ENCODE assay signal across 9 cellular contexts in the genomic region with DNA sequence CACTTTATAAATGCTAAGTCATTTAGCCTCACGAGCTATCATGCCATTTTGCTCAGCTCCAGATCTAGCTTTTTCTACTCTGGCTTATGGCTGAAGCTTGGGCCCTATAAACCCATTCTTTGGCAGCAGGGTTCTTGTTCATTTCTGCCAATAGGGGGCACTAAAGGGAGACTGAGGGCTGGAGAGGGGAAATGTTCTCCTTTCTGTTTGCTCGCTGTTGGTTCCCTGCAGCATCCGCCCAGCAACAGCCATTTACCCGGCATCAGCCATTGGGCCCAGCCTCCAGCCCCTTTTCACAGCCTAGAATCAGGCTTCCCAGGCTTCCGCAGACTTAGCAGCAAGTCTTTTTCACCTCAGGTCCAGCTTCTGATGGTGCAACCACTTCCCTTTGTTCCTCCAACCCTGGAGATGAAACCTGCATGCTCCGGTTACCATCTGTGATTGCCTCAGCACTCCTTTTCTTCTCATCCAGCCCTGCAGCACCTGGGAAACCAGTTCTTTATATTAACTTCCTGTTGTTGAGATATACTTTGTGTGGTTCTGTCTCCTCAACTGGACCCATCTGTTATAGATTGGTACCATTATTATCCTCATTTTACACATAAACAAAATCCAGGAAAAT. TPM values are rescaled to one million over a fixed set of nuclear protein-coding genes. Genes with fewer than 3 reads are reported as not detected.
DNase-seq lines count a peak whose midpoint lies in the region; ATAC-seq and TF ChIP-seq lines count a peak whose summit lies in the region.
"Had no signal": no experiment of that assay in that cellular context is flagged by ENCODE, and none has a peak within 500 bp of the region (broad histone marks: within the 10 kb centered on the region; RNA-seq: fewer than 3 reads in every experiment).

No MANE protein-coding gene starts in this region.

- ATAC-seq in heart left ventricle (no peak), GM18520 (IDR thresholded peaks at IDR 0.05; ENCODE audit: unreplicated experiment) (no peak)

- peak; percentile 43 for TF ChIP-seq CTCF in GM12864 (IDR thresholded peaks at IDR 0.05; ENCODE audit: low read depth, low read length, missing control alignments)
- TF ChIP-seq CTCF in fibroblast of villous mesenchyme (IDR thresholded peaks at IDR 0.05; ENCODE audit: insufficient read depth, low read depth, low read length): peak; percentile 45
- TF ChIP-seq CTCF in heart left ventricle (IDR thresholded peaks at IDR 0.05): peak in 6 of 12 donors; percentile 10 to 31 (median 23)

- 93 to 98% (median 94%) methylated on average over 6 of the region's 6 CpGs for WGBS in heart left ventricle, 4 donors

- H3K27ac Mint-ChIP-seq in activated CD4-positive, alpha-beta memory T cell treated with anti-CD3 and anti-CD28 coated beads for 36 hours: no peak overlapping the region

- H3K36me3 ChIP-seq in NT2/D1 (ENCODE audit: insufficient read depth, insufficient read length, low read length) (no peaks in the 10 kb centered on the region), heart left ventricle (no peaks in the 10 kb centered on the region)

- H3K9me3 Mint-ChIP-seq in activated CD4-positive, alpha-beta memory T cell treated with anti-CD3 and anti-CD28 coated beads for 36 hours: no peaks in the 10 kb centered on the region

- H3K36me3 Mint-ChIP-seq in activated CD4-positive, alpha-beta memory T cell treated with anti-CD3 and anti-CD28 coated beads for 36 hours: no peaks in the 10 kb centered on the region

- intact Hi-C loops in activated CD4-positive, alpha-beta memory T cell treated with anti-CD3 and anti-CD28 coated beads for 36 hours (cut with micrococcal nuclease): loop anchor here (1.0 kb wide), 1 partner anchor 142 kb away; no protein-coding TSS in a partner anchor
- intact Hi-C loops in heart left ventricle (cut with DNase I): loop anchor here in 5 of 10 donors (5.0 to 10.0 kb wide), 4 partner anchors 66 to 222 kb away; partner anchors contain the start of gene PRSS23 (in 1 of the 5)

- TF ChIP-seq POLR2A in heart left ventricle (IDR thresholded peaks at IDR 0.05): no peak

- H3K27me3 Mint-ChIP-seq in activated CD4-positive, alpha-beta memory T cell treated with anti-CD3 and anti-CD28 coated beads for 36 hours: peaks cover 2% of the 10 kb centered on the region

- H3K4me1 ChIP-seq in NT2/D1 (ENCODE audit: insufficient read depth, insufficient read length): peaks cover 4% of the 10 kb centered on the region
- H3K4me1 ChIP-seq in heart left ventricle: peaks cover 0 to 45% (median 19%) of the 10 kb centered on the region in 12 donors

- POLR2A ChIA-PET in activated CD4-positive, alpha-beta memory T cell treated with anti-CD3 and anti-CD28 coated beads for 36 hours (lab: Charles Lee): no interaction called here

- CTCF ChIA-PET in activated CD4-positive, alpha-beta memory T cell treated with anti-CD3 and anti-CD28 coated beads for 36 hours (lab: Charles Lee): interaction anchor here (1.3 kb wide), 1 partner anchor 139 kb away, joined by 3 read pairs; no protein-coding TSS in a partner anchor

- no peak overlapping the region for H3K9ac ChIP-seq in NT2/D1 (ENCODE audit: insufficient read length, low read depth)

- DNase-seq in 8988T (peak; percentile 37), GM12864 (ENCODE audit: low read depth) (no peak), NT2/D1 (ENCODE audit: low read depth, low spot score) (peak; percentile 32), fibroblast of villous mesenchyme (ENCODE audit: low read depth) (no peak), heart left ventricle (no peak), GF-D8 (lab: John Stamatoyannopoulos, UW) (no peak)
- DNase-seq in activated CD4-positive, alpha-beta memory T cell treated with anti-CD3 and anti-CD28 coated beads for 36 hours: no peak
- DNase-seq: NCI-H1105 had no signal

- H3K4me1 Mint-ChIP-seq in activated CD4-positive, alpha-beta memory T cell treated with anti-CD3 and anti-CD28 coated beads for 36 hours (ENCODE audit: low read depth): peaks cover 3% of the 10 kb centered on the region

- H3K27ac ChIP-seq in heart left ventricle: peak overlapping the region in 1 of 12 donors; percentile 27

- H3K4me3 ChIP-seq in GM12864 (ENCODE audit: low read depth, low read length): no peak overlapping the region
- H3K4me3 ChIP-seq in NT2/D1 (ENCODE audit: insufficient read length, low read depth): no peak overlapping the region
- no peak overlapping the region for H3K4me3 ChIP-seq in fibroblast of villous mesenchyme (ENCODE audit: low read depth, low read length)
- no peak overlapping the region for H3K4me3 ChIP-seq in heart left ventricle

- no peak overlapping the region for H3K4me3 Mint-ChIP-seq in activated CD4-positive, alpha-beta memory T cell treated with anti-CD3 and anti-CD28 coated beads for 36 hours

- H3K9me3 ChIP-seq in NT2/D1 (ENCODE audit: insufficient read depth, low read length) (no peaks in the 10 kb centered on the region), heart left ventricle (no peaks in the 10 kb centered on the region)

- peaks cover 48% of the 10 kb centered on the region for H3K27me3 ChIP-seq in NT2/D1 (ENCODE audit: insufficient read depth, insufficient read length)
- H3K27me3 ChIP-seq in heart left ventricle: no peaks in the 10 kb centered on the region

RNA-seq across cellular contexts. Expression of gene ME3, which starts 4.2 kb away (rescaled TPM):
- total RNA-seq in fibroblast of villous mesenchyme (19.9 and 27.4 TPM in 2 replicates), heart left ventricle (10 to 100 TPM; 26.6 to 51.5 (median 33.5) TPM)
- total RNA-seq in activated CD4-positive, alpha-beta memory T cell treated with anti-CD3 and anti-CD28 coated beads for 36 hours: 1 to 10 TPM; 2.3 to 2.8 TPM
- polyA plus RNA-seq in heart left ventricle: 10 to 100 TPM; 11.3 to 24.1 TPM

Comparison
In these comparisons a context has a peak if more than half of its experiments do, and no peak if none do; other contexts are left out.
1. DNase-seq: peak in 8988T (single experiment) and NT2/D1 (single experiment); none in GM12864 (single experiment), fibroblast of villous mesenchyme (single experiment), activated CD4-positive, alpha-beta memory T cell treated with anti-CD3 and anti-CD28 coated beads for 36 hours (single experiment), heart left ventricle (0 of 5) and GF-D8 (single experiment).